ENCODE assay signal across 16 cellular contexts in genomic region chr4:8084712-8085490, GRCh38.
DNase-seq lines count a peak whose midpoint lies in the region; ATAC-seq, FAIRE-seq and TF ChIP-seq lines count a peak whose summit lies in the region.
"Had no signal": no experiment of that assay in that cellular context is flagged by ENCODE, and none has a peak within 500 bp of the region (broad histone marks: within the 10 kb centered on the region; RNA-seq: fewer than 3 reads in every experiment).

No MANE protein-coding gene starts in this region.

- no peak for TF ChIP-seq CTCF in HEK293 (tag by site-specific recombination; IDR thresholded peaks at IDR 0.05)
- TF ChIP-seq CTCF in kidney (IDR thresholded peaks at IDR 0.05; ENCODE audit: borderline replicate concordance, extremely low read depth, insufficient read depth) = no peak
- TF ChIP-seq CTCF in gastrocnemius medialis (IDR thresholded peaks at IDR 0.05 in 4 of 5, conservative IDR thresholded peaks at IDR 0.05 in 1 of 5) = no peak
- TF ChIP-seq CTCF in colonic mucosa (IDR thresholded peaks at IDR 0.05) = no peak

- H3K9ac ChIP-seq in kidney (ENCODE audit: low read length in 2 of 2) (no peak overlapping the region), colonic mucosa (ENCODE audit: low read depth in 2 of 2, low read length in 2 of 2) (no peak overlapping the region)
- H3K9ac ChIP-seq: GM23248 had no signal

- TF ChIP-seq POLR2A in gastrocnemius medialis (IDR thresholded peaks at IDR 0.05) = no peak

- DNase-seq in Right ventricle myocardium inferior (ENCODE audit: missing footprints) (peak; percentile 56), cardiac septum (ENCODE audit: low spot score) (no peak), kidney (peak; percentile 31), gastrocnemius medialis (no peak), HT-29 (ENCODE audit: low spot score) (no peak), colonic mucosa (no peak)
- DNase-seq: BE2C; CD8-positive, alpha-beta memory T cell; DMS79 treated with DMSO at 0.1 percent for 48 hours; EL; GM23248 had no signal

- H3K4me3 ChIP-seq in HEK293 (ENCODE audit: low read depth, low read length) = no peak overlapping the region
- no peak overlapping the region for H3K4me3 ChIP-seq in kidney (ENCODE audit: low read length in 2 of 2)
- no peak overlapping the region for H3K4me3 ChIP-seq in gastrocnemius medialis
- H3K4me3 ChIP-seq in colonic mucosa = no peak overlapping the region
- H3K4me3 ChIP-seq: GM23248 had no signal

- ATAC-seq in Right ventricle myocardium inferior (no peak), gastrocnemius medialis (no peak)

- H3K27ac ChIP-seq in HEK293 (ENCODE audit: extremely low read depth, low read depth, low read length) (no peak overlapping the region), kidney (ENCODE audit: low read depth in 2 of 2, low read length in 2 of 2) (no peak overlapping the region), gastrocnemius medialis (peak overlapping the region; percentile 10 to 74 (median 48)), colonic mucosa (no peak overlapping the region)
- H3K27ac ChIP-seq: GM23248 had no signal

- no peak for FAIRE-seq in kidney (lab: Jason Lieb, UNC)
- FAIRE-seq: A204.1, G401.6, GM12891 had no signal

- POLR2A ChIA-PET in HEK293 (lab: Yijun Ruan, JAX) = no interaction called here

- H3K4me1 ChIP-seq in HEK293 (ENCODE audit: control insufficient read depth, insufficient read depth, low read length) (no peaks in the 10 kb centered on the region), kidney (ENCODE audit: control insufficient read depth in 1 of 2, insufficient read depth in 1 of 2, low read depth in 1 of 2, low read length in 2 of 2) (no peaks in the 10 kb centered on the region), gastrocnemius medialis (peaks cover 4 to 5% of the 10 kb centered on the region in 2 donors), colonic mucosa (no peaks in the 10 kb centered on the region)
- H3K4me1 ChIP-seq: Caco-2 had no signal

- intact Hi-C loops in Right ventricle myocardium inferior (cut with DNase I) = no loop called here
- intact Hi-C loops in cardiac septum (cut with DNase I) = no loop called here
- intact Hi-C loops in kidney (cut with DNase I) = no loop called here
- intact Hi-C loops in gastrocnemius medialis (cut with DNase I; ENCODE audit: low total_unique reads) = no loop called here
- intact Hi-C loops in colonic mucosa (cut with DNase I) = no loop called here

- in situ Hi-C loops in gastrocnemius medialis (cut with MboI; ENCODE audit: low sequenced_read_pairs in 4 of 4) = no loop called here

- no peaks in the 10 kb centered on the region for H3K9me3 ChIP-seq in HEK293 (ENCODE audit: control insufficient read depth, insufficient read depth, low read depth, low read length)
- H3K9me3 ChIP-seq in kidney (ENCODE audit: control insufficient read depth in 1 of 2, low read length in 2 of 2) = no peaks in the 10 kb centered on the region
- H3K9me3 ChIP-seq in gastrocnemius medialis = no peaks in the 10 kb centered on the region
- no peaks in the 10 kb centered on the region for H3K9me3 ChIP-seq in colonic mucosa
- H3K9me3 ChIP-seq: BE2C, Caco-2 had no signal

- H3K36me3 ChIP-seq in HEK293 (ENCODE audit: control insufficient read depth in 2 of 2, insufficient read depth in 1 of 2, low read length in 2 of 2) (no peaks in the 10 kb centered on the region), kidney (ENCODE audit: control insufficient read depth in 1 of 2, insufficient read depth in 2 of 2, low read length in 2 of 2) (no peaks in the 10 kb centered on the region), gastrocnemius medialis (peaks cover 0 to 24% of the 10 kb centered on the region in 2 donors), colonic mucosa (no peaks in the 10 kb centered on the region)
- H3K36me3 ChIP-seq: BE2C had no signal

- H3K27me3 ChIP-seq in gastrocnemius medialis = no peaks in the 10 kb centered on the region
- no peaks in the 10 kb centered on the region for H3K27me3 ChIP-seq in colonic mucosa
- H3K27me3 ChIP-seq: BE2C had no signal

- CTCF ChIA-PET in HEK293 (lab: Yijun Ruan, JAX) = no interaction called here

TF ChIP-seq in HEK293, 187 proteins besides CTCF, POLR2A, EP300 and RAD21:
- TF ChIP-seq ZNF132 (tag by site-specific recombination; IDR thresholded peaks at IDR 0.05; ENCODE audit: borderline replicate concordance) = no peak
- TF ChIP-seq ZFHX2 (tag by site-specific recombination; conservative IDR thresholded peaks at IDR 0.05) = peak; percentile 33; the same call in 1 of the 2 replicates

Comparison
In these comparisons a context has a peak if more than half of its experiments do, and no peak if none do; other contexts are left out.
1. DNase-seq: peak in Right ventricle myocardium inferior (single experiment) and kidney (single experiment); none in cardiac septum (single experiment), gastrocnemius medialis (0 of 2), HT-29 (single experiment) and colonic mucosa (single experiment).
2. H3K27ac ChIP-seq: peak in gastrocnemius medialis (4 of 4); none in HEK293 (single experiment), kidney (0 of 2) and colonic mucosa (single experiment).